1 cellular context compared by ENCODE assay signal in the genomic region with DNA sequence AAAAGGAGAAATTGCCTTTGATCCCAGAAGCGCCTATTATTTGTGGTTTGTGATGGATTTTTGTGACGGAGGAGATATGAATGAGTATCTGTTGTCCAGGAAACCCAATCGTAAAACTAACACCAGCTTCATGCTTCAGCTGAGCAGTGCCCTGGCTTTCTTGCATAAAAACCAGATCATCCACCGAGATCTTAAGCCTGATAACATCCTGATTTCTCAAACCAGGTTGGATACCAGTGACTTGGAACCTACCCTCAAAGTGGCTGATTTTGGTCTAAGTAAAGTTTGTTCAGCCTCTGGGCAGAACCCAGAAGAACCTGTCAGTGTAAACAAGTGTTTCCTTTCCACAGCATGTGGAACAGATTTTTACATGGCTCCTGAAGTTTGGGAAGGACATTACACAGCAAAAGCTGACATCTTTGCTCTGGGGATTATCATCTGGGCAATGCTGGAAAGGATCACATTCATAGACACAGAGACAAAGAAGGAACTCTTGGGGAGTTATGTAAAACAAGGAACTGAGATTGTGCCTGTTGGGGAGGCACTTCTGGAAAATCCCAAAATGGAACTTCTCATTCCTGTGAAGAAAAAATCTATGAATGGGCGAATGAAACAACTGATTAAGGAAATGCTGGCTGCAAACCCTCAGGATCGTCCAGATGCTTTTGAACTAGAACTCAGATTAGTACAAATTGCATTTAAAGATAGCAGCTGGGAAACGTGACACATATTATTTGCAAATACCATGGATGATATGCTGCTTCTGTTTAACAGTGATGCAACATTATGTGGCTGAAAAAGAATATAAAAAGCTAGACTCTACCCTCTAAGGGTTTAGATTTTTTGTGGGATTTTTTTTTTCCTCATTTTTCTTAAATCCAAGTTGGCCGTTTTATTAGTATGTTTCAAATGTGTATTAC.
TF ChIP-seq lines count a peak whose summit lies in the region.

No MANE protein-coding gene starts in this region.

TF ChIP-seq in K562, 482 proteins besides CTCF, POLR2A, EP300 and RAD21 (continued from another document and continues in another):
- no peak for TF ChIP-seq FOXJ3 (CRISPR knock-in tag; IDR thresholded peaks at IDR 0.05)
- no peak for TF ChIP-seq HDAC3 (IDR thresholded peaks at IDR 0.05; ENCODE audit: borderline replicate concordance, partially characterized antibody)
- TF ChIP-seq ZNF124 (CRISPR knock-in tag; IDR thresholded peaks at IDR 0.05), result no peak
- peak; percentile 25; the same call in 1 of the 2 replicates for TF ChIP-seq NCOR1 (IDR thresholded peaks at IDR 0.05)
- TF ChIP-seq, protein P1, sequence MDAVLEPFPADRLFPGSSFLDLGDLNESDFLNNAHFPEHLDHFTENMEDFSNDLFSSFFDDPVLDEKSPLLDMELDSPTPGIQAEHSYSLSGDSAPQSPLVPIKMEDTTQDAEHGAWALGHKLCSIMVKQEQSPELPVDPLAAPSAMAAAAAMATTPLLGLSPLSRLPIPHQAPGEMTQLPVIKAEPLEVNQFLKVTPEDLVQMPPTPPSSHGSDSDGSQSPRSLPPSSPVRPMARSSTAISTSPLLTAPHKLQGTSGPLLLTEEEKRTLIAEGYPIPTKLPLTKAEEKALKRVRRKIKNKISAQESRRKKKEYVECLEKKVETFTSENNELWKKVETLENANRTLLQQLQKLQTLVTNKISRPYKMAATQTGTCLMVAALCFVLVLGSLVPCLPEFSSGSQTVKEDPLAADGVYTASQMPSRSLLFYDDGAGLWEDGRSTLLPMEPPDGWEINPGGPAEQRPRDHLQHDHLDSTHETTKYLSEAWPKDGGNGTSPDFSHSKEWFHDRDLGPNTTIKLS (IDR thresholded peaks at IDR 0.05; ENCODE audit: borderline replicate concordance, low read depth), result no peak
- peak; percentile 57; the same call in 1 of the 2 replicates for TF ChIP-seq ARID1B (IDR thresholded peaks at IDR 0.05)
- no peak for TF ChIP-seq ZNF165 (CRISPR knock-in tag; IDR thresholded peaks at IDR 0.05; ENCODE audit: borderline replicate concordance)
- TF ChIP-seq SREBF1 (IDR thresholded peaks at IDR 0.05; ENCODE audit: borderline replicate concordance, low read depth, low read length), result no peak
- TF ChIP-seq LEF1 (IDR thresholded peaks at IDR 0.05), result peak; percentile 28; the same call in 1 of the 2 replicates
- no peak for TF ChIP-seq ELF2 (CRISPR knock-in tag; IDR thresholded peaks at IDR 0.05)
- TF ChIP-seq SOX6 (IDR thresholded peaks at IDR 0.05), result peak; percentile 83
- TF ChIP-seq CSDE1 (IDR thresholded peaks at IDR 0.05), result no peak
- TF ChIP-seq, protein P2, sequence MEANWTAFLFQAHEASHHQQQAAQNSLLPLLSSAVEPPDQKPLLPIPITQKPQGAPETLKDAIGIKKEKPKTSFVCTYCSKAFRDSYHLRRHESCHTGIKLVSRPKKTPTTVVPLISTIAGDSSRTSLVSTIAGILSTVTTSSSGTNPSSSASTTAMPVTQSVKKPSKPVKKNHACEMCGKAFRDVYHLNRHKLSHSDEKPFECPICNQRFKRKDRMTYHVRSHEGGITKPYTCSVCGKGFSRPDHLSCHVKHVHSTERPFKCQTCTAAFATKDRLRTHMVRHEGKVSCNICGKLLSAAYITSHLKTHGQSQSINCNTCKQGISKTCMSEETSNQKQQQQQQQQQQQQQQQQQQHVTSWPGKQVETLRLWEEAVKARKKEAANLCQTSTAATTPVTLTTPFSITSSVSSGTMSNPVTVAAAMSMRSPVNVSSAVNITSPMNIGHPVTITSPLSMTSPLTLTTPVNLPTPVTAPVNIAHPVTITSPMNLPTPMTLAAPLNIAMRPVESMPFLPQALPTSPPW (CRISPR knock-in tag; IDR thresholded peaks at IDR 0.05), result peak; percentile 33; the same call in 1 of the 2 replicates
- no peak for TF ChIP-seq SIN3A (IDR thresholded peaks at IDR 0.05; ENCODE audit: borderline replicate concordance in 2 of 2, control insufficient read depth in 1 of 2, low read depth in 2 of 2, low read length in 2 of 2)
- TF ChIP-seq, protein P3, sequence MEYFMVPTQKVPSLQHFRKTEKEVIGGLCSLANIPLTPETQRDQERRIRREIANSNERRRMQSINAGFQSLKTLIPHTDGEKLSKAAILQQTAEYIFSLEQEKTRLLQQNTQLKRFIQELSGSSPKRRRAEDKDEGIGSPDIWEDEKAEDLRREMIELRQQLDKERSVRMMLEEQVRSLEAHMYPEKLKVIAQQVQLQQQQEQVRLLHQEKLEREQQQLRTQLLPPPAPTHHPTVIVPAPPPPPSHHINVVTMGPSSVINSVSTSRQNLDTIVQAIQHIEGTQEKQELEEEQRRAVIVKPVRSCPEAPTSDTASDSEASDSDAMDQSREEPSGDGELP (CRISPR knock-in tag; IDR thresholded peaks at IDR 0.05; ENCODE audit: borderline replicate concordance), result no peak
- TF ChIP-seq NFE2 (IDR thresholded peaks at IDR 0.05; ENCODE audit: low read depth), result peak; percentile 2; the same call in 1 of the 2 replicates
- TF ChIP-seq, protein P4, sequence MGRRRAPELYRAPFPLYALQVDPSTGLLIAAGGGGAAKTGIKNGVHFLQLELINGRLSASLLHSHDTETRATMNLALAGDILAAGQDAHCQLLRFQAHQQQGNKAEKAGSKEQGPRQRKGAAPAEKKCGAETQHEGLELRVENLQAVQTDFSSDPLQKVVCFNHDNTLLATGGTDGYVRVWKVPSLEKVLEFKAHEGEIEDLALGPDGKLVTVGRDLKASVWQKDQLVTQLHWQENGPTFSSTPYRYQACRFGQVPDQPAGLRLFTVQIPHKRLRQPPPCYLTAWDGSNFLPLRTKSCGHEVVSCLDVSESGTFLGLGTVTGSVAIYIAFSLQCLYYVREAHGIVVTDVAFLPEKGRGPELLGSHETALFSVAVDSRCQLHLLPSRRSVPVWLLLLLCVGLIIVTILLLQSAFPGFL (CRISPR knock-in tag; IDR thresholded peaks at IDR 0.05), result 0 out of 2 replicates have a peak, but pooled peaks have one; percentile 74
- TF ChIP-seq MYBL2 (IDR thresholded peaks at IDR 0.05; ENCODE audit: low read depth), result no peak
- no peak for TF ChIP-seq MYBL2 (CRISPR knock-in tag; IDR thresholded peaks at IDR 0.05; ENCODE audit: borderline replicate concordance)
- TF ChIP-seq BRF1 (IDR thresholded peaks at IDR 0.05; ENCODE audit: borderline replicate concordance, extremely low read depth, insufficient read length), result no peak
- no peak for TF ChIP-seq PCBP2 (IDR thresholded peaks at IDR 0.05; ENCODE audit: low read depth, low read length, poor library complexity, severe bottlenecking)
- TF ChIP-seq IFI16 (CRISPR knock-in tag; IDR thresholded peaks at IDR 0.05), result no peak
- peak; percentile 90 for TF ChIP-seq BHLHE40 (IDR thresholded peaks at IDR 0.05; ENCODE audit: low read length)
- TF ChIP-seq, protein P5, sequence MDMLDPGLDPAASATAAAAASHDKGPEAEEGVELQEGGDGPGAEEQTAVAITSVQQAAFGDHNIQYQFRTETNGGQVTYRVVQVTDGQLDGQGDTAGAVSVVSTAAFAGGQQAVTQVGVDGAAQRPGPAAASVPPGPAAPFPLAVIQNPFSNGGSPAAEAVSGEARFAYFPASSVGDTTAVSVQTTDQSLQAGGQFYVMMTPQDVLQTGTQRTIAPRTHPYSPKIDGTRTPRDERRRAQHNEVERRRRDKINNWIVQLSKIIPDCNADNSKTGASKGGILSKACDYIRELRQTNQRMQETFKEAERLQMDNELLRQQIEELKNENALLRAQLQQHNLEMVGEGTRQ (CRISPR knock-in tag; IDR thresholded peaks at IDR 0.05), result no peak
- no peak for TF ChIP-seq ZNF239 (CRISPR knock-in tag; IDR thresholded peaks at IDR 0.05)
- no peak for TF ChIP-seq HNRNPUL1 (IDR thresholded peaks at IDR 0.05; ENCODE audit: low read length)
- TF ChIP-seq EWSR1 (IDR thresholded peaks at IDR 0.05; ENCODE audit: borderline replicate concordance, low read depth, partially characterized antibody), result no peak
- TF ChIP-seq SETDB1 (IDR thresholded peaks at IDR 0.05; ENCODE audit: low read length), result no peak
- TF ChIP-seq ZFP36 (IDR thresholded peaks at IDR 0.05; ENCODE audit: low read depth, low read length, partially characterized antibody), result no peak
- TF ChIP-seq FOS (IDR thresholded peaks at IDR 0.05; ENCODE audit: extremely low read depth, insufficient read length), result no peak
- TF ChIP-seq CHD4 (IDR thresholded peaks at IDR 0.05; ENCODE audit: insufficient read depth, insufficient replicate concordance, low read depth, low read length, poor library complexity, severe bottlenecking), result no peak
- TF ChIP-seq XRCC3 (IDR thresholded peaks at IDR 0.05), result no peak
- TF ChIP-seq, protein P6, sequence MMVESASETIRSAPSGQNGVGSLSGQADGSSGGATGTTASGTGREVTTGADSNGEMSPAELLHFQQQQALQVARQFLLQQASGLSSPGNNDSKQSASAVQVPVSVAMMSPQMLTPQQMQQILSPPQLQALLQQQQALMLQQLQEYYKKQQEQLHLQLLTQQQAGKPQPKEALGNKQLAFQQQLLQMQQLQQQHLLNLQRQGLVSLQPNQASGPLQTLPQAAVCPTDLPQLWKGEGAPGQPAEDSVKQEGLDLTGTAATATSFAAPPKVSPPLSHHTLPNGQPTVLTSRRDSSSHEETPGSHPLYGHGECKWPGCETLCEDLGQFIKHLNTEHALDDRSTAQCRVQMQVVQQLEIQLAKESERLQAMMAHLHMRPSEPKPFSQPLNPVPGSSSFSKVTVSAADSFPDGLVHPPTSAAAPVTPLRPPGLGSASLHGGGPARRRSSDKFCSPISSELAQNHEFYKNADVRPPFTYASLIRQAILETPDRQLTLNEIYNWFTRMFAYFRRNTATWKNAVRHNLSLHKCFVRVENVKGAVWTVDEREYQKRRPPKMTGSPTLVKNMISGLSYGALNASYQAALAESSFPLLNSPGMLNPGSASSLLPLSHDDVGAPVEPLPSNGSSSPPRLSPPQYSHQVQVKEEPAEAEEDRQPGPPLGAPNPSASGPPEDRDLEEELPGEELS (CRISPR knock-in tag; IDR thresholded peaks at IDR 0.05; ENCODE audit: borderline replicate concordance), result no peak
- peak; percentile 14; the same call in 1 of the 2 replicates for TF ChIP-seq THRAP3 (IDR thresholded peaks at IDR 0.05; ENCODE audit: borderline replicate concordance)
- TF ChIP-seq, protein P7, sequence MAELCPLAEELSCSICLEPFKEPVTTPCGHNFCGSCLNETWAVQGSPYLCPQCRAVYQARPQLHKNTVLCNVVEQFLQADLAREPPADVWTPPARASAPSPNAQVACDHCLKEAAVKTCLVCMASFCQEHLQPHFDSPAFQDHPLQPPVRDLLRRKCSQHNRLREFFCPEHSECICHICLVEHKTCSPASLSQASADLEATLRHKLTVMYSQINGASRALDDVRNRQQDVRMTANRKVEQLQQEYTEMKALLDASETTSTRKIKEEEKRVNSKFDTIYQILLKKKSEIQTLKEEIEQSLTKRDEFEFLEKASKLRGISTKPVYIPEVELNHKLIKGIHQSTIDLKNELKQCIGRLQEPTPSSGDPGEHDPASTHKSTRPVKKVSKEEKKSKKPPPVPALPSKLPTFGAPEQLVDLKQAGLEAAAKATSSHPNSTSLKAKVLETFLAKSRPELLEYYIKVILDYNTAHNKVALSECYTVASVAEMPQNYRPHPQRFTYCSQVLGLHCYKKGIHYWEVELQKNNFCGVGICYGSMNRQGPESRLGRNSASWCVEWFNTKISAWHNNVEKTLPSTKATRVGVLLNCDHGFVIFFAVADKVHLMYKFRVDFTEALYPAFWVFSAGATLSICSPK (IDR thresholded peaks at IDR 0.05; ENCODE audit: borderline replicate concordance), result no peak
- TF ChIP-seq, protein P8, sequence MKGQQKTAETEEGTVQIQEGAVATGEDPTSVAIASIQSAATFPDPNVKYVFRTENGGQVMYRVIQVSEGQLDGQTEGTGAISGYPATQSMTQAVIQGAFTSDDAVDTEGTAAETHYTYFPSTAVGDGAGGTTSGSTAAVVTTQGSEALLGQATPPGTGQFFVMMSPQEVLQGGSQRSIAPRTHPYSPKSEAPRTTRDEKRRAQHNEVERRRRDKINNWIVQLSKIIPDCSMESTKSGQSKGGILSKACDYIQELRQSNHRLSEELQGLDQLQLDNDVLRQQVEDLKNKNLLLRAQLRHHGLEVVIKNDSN (CRISPR knock-in tag; IDR thresholded peaks at IDR 0.05), result no peak
- TF ChIP-seq, protein P9, sequence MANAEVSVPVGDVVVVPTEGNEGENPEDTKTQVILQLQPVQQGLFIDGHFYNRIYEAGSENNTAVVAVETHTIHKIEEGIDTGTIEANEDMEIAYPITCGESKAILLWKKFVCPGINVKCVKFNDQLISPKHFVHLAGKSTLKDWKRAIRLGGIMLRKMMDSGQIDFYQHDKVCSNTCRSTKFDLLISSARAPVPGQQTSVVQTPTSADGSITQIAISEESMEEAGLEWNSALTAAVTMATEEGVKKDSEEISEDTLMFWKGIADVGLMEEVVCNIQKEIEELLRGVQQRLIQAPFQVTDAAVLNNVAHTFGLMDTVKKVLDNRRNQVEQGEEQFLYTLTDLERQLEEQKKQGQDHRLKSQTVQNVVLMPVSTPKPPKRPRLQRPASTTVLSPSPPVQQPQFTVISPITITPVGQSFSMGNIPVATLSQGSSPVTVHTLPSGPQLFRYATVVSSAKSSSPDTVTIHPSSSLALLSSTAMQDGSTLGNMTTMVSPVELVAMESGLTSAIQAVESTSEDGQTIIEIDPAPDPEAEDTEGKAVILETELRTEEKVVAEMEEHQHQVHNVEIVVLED (CRISPR knock-in tag; IDR thresholded peaks at IDR 0.05), result no peak
- no peak for TF ChIP-seq ZEB2 (IDR thresholded peaks at IDR 0.05)
- TF ChIP-seq HDGF (IDR thresholded peaks at IDR 0.05), result no peak
- TF ChIP-seq POLR2AphosphoS5 (IDR thresholded peaks at IDR 0.05; ENCODE audit: control insufficient read depth, insufficient read depth, low read depth, low read length), result no peak
- TF ChIP-seq SLC30A9 (CRISPR knock-in tag; IDR thresholded peaks at IDR 0.05), result no peak
- TF ChIP-seq, protein P10, sequence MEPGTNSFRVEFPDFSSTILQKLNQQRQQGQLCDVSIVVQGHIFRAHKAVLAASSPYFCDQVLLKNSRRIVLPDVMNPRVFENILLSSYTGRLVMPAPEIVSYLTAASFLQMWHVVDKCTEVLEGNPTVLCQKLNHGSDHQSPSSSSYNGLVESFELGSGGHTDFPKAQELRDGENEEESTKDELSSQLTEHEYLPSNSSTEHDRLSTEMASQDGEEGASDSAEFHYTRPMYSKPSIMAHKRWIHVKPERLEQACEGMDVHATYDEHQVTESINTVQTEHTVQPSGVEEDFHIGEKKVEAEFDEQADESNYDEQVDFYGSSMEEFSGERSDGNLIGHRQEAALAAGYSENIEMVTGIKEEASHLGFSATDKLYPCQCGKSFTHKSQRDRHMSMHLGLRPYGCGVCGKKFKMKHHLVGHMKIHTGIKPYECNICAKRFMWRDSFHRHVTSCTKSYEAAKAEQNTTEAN (CRISPR knock-in tag; IDR thresholded peaks at IDR 0.05), result no peak
- no peak for TF ChIP-seq RFX5 (IDR thresholded peaks at IDR 0.05; ENCODE audit: low read depth, low read length)
- TF ChIP-seq, protein P11, sequence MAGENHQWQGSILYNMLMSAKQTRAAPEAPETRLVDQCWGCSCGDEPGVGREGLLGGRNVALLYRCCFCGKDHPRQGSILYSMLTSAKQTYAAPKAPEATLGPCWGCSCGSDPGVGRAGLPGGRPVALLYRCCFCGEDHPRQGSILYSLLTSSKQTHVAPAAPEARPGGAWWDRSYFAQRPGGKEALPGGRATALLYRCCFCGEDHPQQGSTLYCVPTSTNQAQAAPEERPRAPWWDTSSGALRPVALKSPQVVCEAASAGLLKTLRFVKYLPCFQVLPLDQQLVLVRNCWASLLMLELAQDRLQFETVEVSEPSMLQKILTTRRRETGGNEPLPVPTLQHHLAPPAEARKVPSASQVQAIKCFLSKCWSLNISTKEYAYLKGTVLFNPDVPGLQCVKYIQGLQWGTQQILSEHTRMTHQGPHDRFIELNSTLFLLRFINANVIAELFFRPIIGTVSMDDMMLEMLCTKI (IDR thresholded peaks at IDR 0.05; ENCODE audit: partially characterized antibody), result no peak
- TF ChIP-seq TGIF2 (CRISPR knock-in tag; IDR thresholded peaks at IDR 0.05), result no peak
